Comparison of ENCODE assay signal across 20 cellular contexts in the genomic region with DNA sequence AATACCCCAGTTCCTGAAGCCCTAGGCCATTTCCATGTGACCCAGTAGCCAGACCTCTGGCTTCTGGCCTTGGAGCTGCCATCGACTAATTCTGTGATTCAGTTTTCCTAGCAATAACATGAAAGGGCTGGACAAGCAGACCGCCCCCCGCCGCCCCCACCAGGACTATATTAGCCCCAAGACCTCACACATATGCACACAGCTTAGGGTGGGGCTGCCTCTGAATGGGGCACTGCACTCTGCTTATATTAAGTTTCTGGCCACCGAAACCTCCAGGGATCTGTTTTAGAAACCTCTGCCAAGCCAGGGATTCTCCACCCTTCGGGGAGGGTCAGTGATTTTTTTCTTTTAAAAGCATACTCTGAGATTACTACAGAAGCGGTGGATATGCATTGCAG. TPM values are rescaled to one million over a fixed set of nuclear protein-coding genes. Genes with fewer than 3 reads are reported as not detected.
DNase-seq lines count a peak whose midpoint lies in the region; ATAC-seq lines count a peak whose summit lies in the region.
"Had no signal": no experiment of that assay in that cellular context is flagged by ENCODE, and none has a peak within 500 bp of the region (broad histone marks: within the 10 kb centered on the region; RNA-seq: fewer than 3 reads in every experiment).

No MANE protein-coding gene starts in this region.

- H3K4me1 Mint-ChIP-seq in activated CD4-positive, alpha-beta T cell treated with anti-CD3 and anti-CD28 coated beads for 36 hours, result peaks cover 3% of the 10 kb centered on the region
- no peaks in the 10 kb centered on the region for H3K4me1 Mint-ChIP-seq in activated T-helper 2 cell treated with anti-CD3 and anti-CD28 coated beads, Interferon-gamma antibody, Interleukin-2, Interleukin-4, amounts not matched to agents 10 μg/mL and 5 μg/mL and 100 μg/mL, durations not matched to agents 14 hours and 24 hours and 36 hours (ENCODE audit: low read depth)
- H3K4me1 Mint-ChIP-seq in naive thymus-derived CD4-positive, alpha-beta T cell, result peaks cover 10 to 17% (median 14%) of the 10 kb centered on the region in 7 donors

- no peaks in the 10 kb centered on the region for H3K4me1 ChIP-seq in naive thymus-derived CD4-positive, alpha-beta T cell (ENCODE audit: control insufficient read depth in 2 of 2, insufficient read depth in 2 of 2, low read length in 2 of 2)
- H3K4me1 ChIP-seq: psoas muscle had no signal

- no peak for ATAC-seq in activated CD4-positive, alpha-beta T cell treated with anti-CD3 and anti-CD28 coated beads for 36 hours
- ATAC-seq in naive thymus-derived CD4-positive, alpha-beta T cell, result no peak
- no peak for ATAC-seq in GM21381 (IDR thresholded peaks at IDR 0.05; ENCODE audit: unreplicated experiment)

- no peak overlapping the region for H3K27ac Mint-ChIP-seq in activated CD4-positive, alpha-beta T cell treated with anti-CD3 and anti-CD28 coated beads for 36 hours
- no peak overlapping the region for H3K27ac Mint-ChIP-seq in activated T-helper 2 cell treated with anti-CD3 and anti-CD28 coated beads, Interferon-gamma antibody, Interleukin-2, Interleukin-4, amounts not matched to agents 10 μg/mL and 5 μg/mL and 100 μg/mL, durations not matched to agents 14 hours and 24 hours and 36 hours
- H3K27ac Mint-ChIP-seq in naive thymus-derived CD4-positive, alpha-beta T cell, result peak overlapping the region in 2 of 9 donors; percentile 2 to 33
- H3K27ac Mint-ChIP-seq: activated naive CD4-positive, alpha-beta T cell treated with anti-CD3 and anti-CD28 coated beads, Interleukin-2, amount 10 ng/mL, durations not matched to agents 7 days and 5 days; endodermal cell had no signal

- no peaks in the 10 kb centered on the region for H3K36me3 ChIP-seq in naive thymus-derived CD4-positive, alpha-beta T cell (ENCODE audit: control insufficient read depth in 2 of 3, insufficient read depth in 3 of 3, low read length in 3 of 3)

- no peak overlapping the region for H3K27ac ChIP-seq in naive thymus-derived CD4-positive, alpha-beta T cell (ENCODE audit: low read depth, low read length)
- H3K27ac ChIP-seq in temporal lobe (ENCODE audit: low read depth, low read length), result peak overlapping the region; percentile 27
- H3K27ac ChIP-seq: 22Rv1, psoas muscle had no signal

- H3K9me3 Mint-ChIP-seq in activated CD4-positive, alpha-beta T cell treated with anti-CD3 and anti-CD28 coated beads for 36 hours (ENCODE audit: low read depth), result no peaks in the 10 kb centered on the region
- no peaks in the 10 kb centered on the region for H3K9me3 Mint-ChIP-seq in activated T-helper 2 cell treated with anti-CD3 and anti-CD28 coated beads, Interferon-gamma antibody, Interleukin-2, Interleukin-4, amounts not matched to agents 10 μg/mL and 5 μg/mL and 100 μg/mL, durations not matched to agents 14 hours and 24 hours and 36 hours
- H3K9me3 Mint-ChIP-seq in naive thymus-derived CD4-positive, alpha-beta T cell, result peaks cover 0 to 3% (median 0%) of the 10 kb centered on the region in 11 donors
- H3K9me3 Mint-ChIP-seq: activated naive CD4-positive, alpha-beta T cell treated with anti-CD3 and anti-CD28 coated beads, Interleukin-2, amount 10 ng/mL, durations not matched to agents 7 days and 5 days; endodermal cell had no signal

- intact Hi-C loops in activated CD4-positive, alpha-beta T cell treated with anti-CD3 and anti-CD28 coated beads for 36 hours (cut with DNase I, micrococcal nuclease), result no loop called here
- intact Hi-C loops in activated T-helper 2 cell treated with anti-CD3 and anti-CD28 coated beads, Interferon-gamma antibody, Interleukin-2, Interleukin-4, amounts not matched to agents 10 μg/mL and 5 μg/mL and 100 μg/mL, durations not matched to agents 14 hours and 24 hours and 36 hours (cut with micrococcal nuclease), result no loop called here
- intact Hi-C loops in naive thymus-derived CD4-positive, alpha-beta T cell (cut with micrococcal nuclease), result no loop called here

- peaks cover 38% of the 10 kb centered on the region for H3K27me3 Mint-ChIP-seq in activated CD4-positive, alpha-beta T cell treated with anti-CD3 and anti-CD28 coated beads for 36 hours
- peaks cover 56% of the 10 kb centered on the region for H3K27me3 Mint-ChIP-seq in activated T-helper 2 cell treated with anti-CD3 and anti-CD28 coated beads, Interferon-gamma antibody, Interleukin-2, Interleukin-4, amounts not matched to agents 10 μg/mL and 5 μg/mL and 100 μg/mL, durations not matched to agents 14 hours and 24 hours and 36 hours (ENCODE audit: low read depth)
- H3K27me3 Mint-ChIP-seq in naive thymus-derived CD4-positive, alpha-beta T cell, result peaks cover 37 to 70% (median 47%) of the 10 kb centered on the region in 5 donors

- H3K9me3 ChIP-seq in naive thymus-derived CD4-positive, alpha-beta T cell (ENCODE audit: control insufficient read depth in 2 of 3, low read length in 3 of 3), result no peaks in the 10 kb centered on the region
- H3K9me3 ChIP-seq: psoas muscle had no signal

- POLR2A ChIA-PET in activated CD4-positive, alpha-beta T cell treated with anti-CD3 and anti-CD28 coated beads for 36 hours (lab: Charles Lee), result no interaction called here
- POLR2A ChIA-PET in naive thymus-derived CD4-positive, alpha-beta T cell (lab: Charles Lee), result no interaction called here

- DNase-seq in activated CD4-positive, alpha-beta T cell treated with anti-CD3 and anti-CD28 coated beads for 36 hours, result no peak
- no peak for DNase-seq in activated CD4-positive, alpha-beta T cell treated with anti-CD3 and anti-CD28 coated beads, Interleukin-2, amount 50 U/mL, for 4 hours
- no peak for DNase-seq in activated T-helper 2 cell treated with anti-CD3 and anti-CD28 coated beads, Interferon-gamma antibody, Interleukin-2, Interleukin-4, amounts not matched to agents 10 μg/mL and 5 μg/mL and 100 μg/mL, durations not matched to agents 14 hours and 24 hours and 36 hours (ENCODE audit: low spot score)
- peak in 1 of 9 donors; percentile 14 for DNase-seq in naive thymus-derived CD4-positive, alpha-beta T cell
- DNase-seq in DMS153 treated with DMSO at 0.1 percent for 48 hours (lab: John Stamatoyannopoulos, UW; ENCODE audit: unreplicated experiment), result no peak
- DNase-seq in activated effector memory CD4-positive, alpha-beta T cell treated with Interleukin-2 at 50 U/mL for 16 hours, result no peak
- DNase-seq: activated CD4-positive, alpha-beta T cell treated with anti-CD3 and anti-CD28 coated beads for 48 hours; activated naive CD4-positive, alpha-beta T cell treated with anti-CD3 and anti-CD28 coated beads, Interleukin-2, amount 10 ng/mL, durations not matched to agents 7 days and 5 days; activated T-cell treated with anti-CD3 and anti-CD28 coated beads for 4 hours; AML-193; NCI-H146; NCI-H2171 treated with DMSO at 0.1 percent for 48 hours; NCI-H69; psoas muscle; stimulated activated CD4-positive, alpha-beta T cell treated with anti-CD3 and anti-CD28 coated beads, Interleukin-2, amount 100 ng/mL, for 48 hours had no signal

- no peaks in the 10 kb centered on the region for H3K27me3 ChIP-seq in naive thymus-derived CD4-positive, alpha-beta T cell (ENCODE audit: control insufficient read depth in 2 of 2, insufficient read depth in 2 of 2, low read length in 2 of 2)

- peak overlapping the region; percentile 7 for H3K4me3 Mint-ChIP-seq in activated CD4-positive, alpha-beta T cell treated with anti-CD3 and anti-CD28 coated beads for 36 hours
- H3K4me3 Mint-ChIP-seq in activated T-helper 2 cell treated with anti-CD3 and anti-CD28 coated beads, Interferon-gamma antibody, Interleukin-2, Interleukin-4, amounts not matched to agents 10 μg/mL and 5 μg/mL and 100 μg/mL, durations not matched to agents 14 hours and 24 hours and 36 hours (ENCODE audit: low read depth), result peak overlapping the region; percentile 47
- H3K4me3 Mint-ChIP-seq in naive thymus-derived CD4-positive, alpha-beta T cell, result peak overlapping the region; percentile 6 to 73 (median 50)
- H3K4me3 Mint-ChIP-seq: endodermal cell had no signal

- CTCF ChIA-PET in activated CD4-positive, alpha-beta T cell treated with anti-CD3 and anti-CD28 coated beads for 36 hours (lab: Charles Lee), result interaction anchor here (1.0 kb wide), 1 partner anchor 124 kb away, joined by 3 read pairs; no protein-coding TSS in a partner anchor
- CTCF ChIA-PET in naive thymus-derived CD4-positive, alpha-beta T cell (lab: Charles Lee), result no interaction called here

- H3K36me3 Mint-ChIP-seq in activated CD4-positive, alpha-beta T cell treated with anti-CD3 and anti-CD28 coated beads for 36 hours (ENCODE audit: low read depth), result no peaks in the 10 kb centered on the region
- no peaks in the 10 kb centered on the region for H3K36me3 Mint-ChIP-seq in activated T-helper 2 cell treated with anti-CD3 and anti-CD28 coated beads, Interferon-gamma antibody, Interleukin-2, Interleukin-4, amounts not matched to agents 10 μg/mL and 5 μg/mL and 100 μg/mL, durations not matched to agents 14 hours and 24 hours and 36 hours (ENCODE audit: low read depth)
- no peaks in the 10 kb centered on the region for H3K36me3 Mint-ChIP-seq in naive thymus-derived CD4-positive, alpha-beta T cell
- H3K36me3 Mint-ChIP-seq: activated naive CD4-positive, alpha-beta T cell treated with anti-CD3 and anti-CD28 coated beads, Interleukin-2, amount 10 ng/mL, durations not matched to agents 7 days and 5 days had no signal

- H3K4me3 ChIP-seq in naive thymus-derived CD4-positive, alpha-beta T cell (ENCODE audit: low read length), result no peak overlapping the region
- H3K4me3 ChIP-seq: K562, psoas muscle had no signal

RNA-seq across cellular contexts. Expression of gene RAB11FIP4, which starts 2.3 kb away (rescaled TPM):
- 10 to 100 TPM; 30.3 to 41.4 TPM for total RNA-seq in activated CD4-positive, alpha-beta T cell treated with anti-CD3 and anti-CD28 coated beads for 36 hours
- 20.8 and 26.2 TPM in 2 replicates for total RNA-seq in activated T-helper 2 cell treated with anti-CD3 and anti-CD28 coated beads, Interferon-gamma antibody, Interleukin-2, Interleukin-4, amounts not matched to agents 10 μg/mL and 5 μg/mL and 100 μg/mL, durations not matched to agents 14 hours and 24 hours and 36 hours
- 10 to 100 TPM; 33.6 to 82.4 (median 61.8) TPM for total RNA-seq in naive thymus-derived CD4-positive, alpha-beta T cell
- polyA plus RNA-seq in naive thymus-derived CD4-positive, alpha-beta T cell, result 10 to 100 TPM; 16.1 to 28.1 TPM
- total RNA-seq in temporal lobe, result 56.5 TPM
